In the genomic region with DNA sequence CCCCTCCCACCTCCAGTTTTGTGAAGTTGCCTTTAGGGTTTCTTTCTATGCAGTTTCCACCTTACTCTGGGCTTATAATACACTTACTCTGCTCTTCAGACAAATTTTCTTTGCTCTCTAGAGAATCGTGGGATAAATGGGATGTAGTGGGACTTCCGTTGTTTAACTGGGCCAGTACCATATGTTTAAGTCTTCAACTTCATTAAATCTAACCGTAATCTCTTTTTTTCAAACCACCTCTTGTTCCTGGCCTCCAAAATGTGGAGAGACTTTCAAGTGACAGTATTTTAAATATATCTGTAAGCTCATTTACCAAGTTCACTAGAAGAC, we compare ENCODE assay signal across 8 cellular contexts. TPM values are rescaled to one million over a fixed set of nuclear protein-coding genes. Genes with fewer than 3 reads are reported as not detected.
A peak's percentile ranks its signal among the peaks of the same experiment; 100 is the strongest.
DNase-seq lines count a peak whose midpoint lies in the region; ATAC-seq, FAIRE-seq and TF ChIP-seq lines count a peak whose summit lies in the region.

No MANE protein-coding gene starts in this region.

- SMC1A ChIA-PET in GM12878 (lab: Charles Lee; ENCODE audit: uncharacterized antibody, unreplicated experiment): no interaction called here

- TF ChIP-seq POLR2A in A549 (IDR thresholded peaks at IDR 0.05; ENCODE audit: low read length) (no peak), GM12878 (IDR thresholded peaks at IDR 0.05; ENCODE audit: low read depth, low read length) (no peak)

- TSS peak; percentile 62 for BruUV-seq in GM12878 (replicated peaks; lab: Mats Ljungman, UMichigan)

- H3K79me1 ChIP-seq in mesenchymal stem cell (replicated peaks; ENCODE audit: low read length, poor library complexity, severe bottlenecking): no peaks in the 10 kb centered on the region

- no peak for DNase-seq in A549 (ENCODE audit: low read depth in 1 of 2, low spot score in 1 of 2)
- DNase-seq in GM12878 (ENCODE audit: low read depth, low spot score): no peak
- peak; percentile 40 for DNase-seq in mesenchymal stem cell
- no peak for DNase-seq in stimulated activated CD4-positive, alpha-beta T cell treated with anti-CD3 and anti-CD28 coated beads, Interleukin-2, amount 100 ng/mL, for 24 hours
- no peak for DNase-seq in HTR-8/SVneo (ENCODE audit: insufficient read length, low spot score)

- no peak overlapping the region for H2BK120ac ChIP-seq in mesenchymal stem cell (ENCODE audit: low read depth, low read length)

- no peak overlapping the region for H3K14ac ChIP-seq in mesenchymal stem cell (ENCODE audit: low read length in 2 of 2)

- no peak overlapping the region for H3K4ac ChIP-seq in mesenchymal stem cell (ENCODE audit: low read depth in 1 of 2, low read length in 2 of 2)

- H3K36me3 ChIP-seq in GM12878 (ENCODE audit: control insufficient read depth in 2 of 2, insufficient read depth in 2 of 2, low read length in 1 of 2): no peaks in the 10 kb centered on the region
- peaks cover 0 to 18% of the 10 kb centered on the region in 2 experiments for H3K36me3 ChIP-seq in mesenchymal stem cell (ENCODE audit: control insufficient read depth in 1 of 2, insufficient read depth in 2 of 2, low read depth in 1 of 2, low read length in 2 of 2)

- H3K4me1 ChIP-seq in A549 (peaks cover 33% of the 10 kb centered on the region), GM12878 (ENCODE audit: control insufficient read depth, insufficient read depth, low read length) (peaks cover 6% of the 10 kb centered on the region; the same call in 1 of the 2 replicates), mesenchymal stem cell (ENCODE audit: control insufficient read depth, insufficient read depth, low read depth, low read length) (no peaks in the 10 kb centered on the region)

- no peak overlapping the region for H3K23ac ChIP-seq in mesenchymal stem cell (ENCODE audit: low read length in 2 of 2)

- H3K4me2 ChIP-seq in A549 (peak overlapping the region; percentile 73), GM12878 (ENCODE audit: control insufficient read depth, insufficient read depth) (peak overlapping the region; percentile 36), mesenchymal stem cell (ENCODE audit: low read length, poor library complexity, severe bottlenecking) (peak overlapping the region; percentile 71)

- RAD21 ChIA-PET in GM12878 (lab: Charles Lee; ENCODE audit: unreplicated experiment): interaction anchor here (2.4 kb wide), 1 partner anchor 9 kb away, joined by 10 read pairs; no protein-coding TSS in a partner anchor

- ATAC-seq in A549 (no peak), HG02884 (IDR thresholded peaks at IDR 0.05; ENCODE audit: unreplicated experiment) (peak; percentile 0), GM12878 (no peak), GM21529 (IDR thresholded peaks at IDR 0.05; ENCODE audit: unreplicated experiment) (no peak), HG02678 (IDR thresholded peaks at IDR 0.05; ENCODE audit: unreplicated experiment) (no peak)

- no peak overlapping the region for H2BK15ac ChIP-seq in mesenchymal stem cell (ENCODE audit: low read depth, poor library complexity, severe bottlenecking)

- 4% methylated on average over 3 of the region's 3 CpGs for WGBS in A549 (ENCODE audit: missing lambda C conversion rate)
- 0% methylated on average over 3 of the region's 3 CpGs for WGBS in GM12878 (ENCODE audit: insufficient coverage, insufficient replicate concordance, low lambda C conversion rate, missing lambda C conversion rate)
- WGBS in mesenchymal stem cell: no CpG with 5 or more reads among the region's 3 CpGs

- H3K27ac ChIP-seq in A549: peak overlapping the region; percentile 97 to 100
- peak overlapping the region; percentile 82 for H3K27ac ChIP-seq in GM12878 (ENCODE audit: control insufficient read depth, insufficient read depth)
- H3K27ac ChIP-seq in mesenchymal stem cell (ENCODE audit: low read length, poor library complexity, severe bottlenecking): peak overlapping the region; percentile 48

- H3K9me3 ChIP-seq in A549: no peaks in the 10 kb centered on the region
- H3K9me3 ChIP-seq in GM12878 (replicated peaks; ENCODE audit: control insufficient read depth, insufficient read depth, low read length): no peaks in the 10 kb centered on the region
- no peaks in the 10 kb centered on the region for H3K9me3 ChIP-seq in mesenchymal stem cell (ENCODE audit: control insufficient read depth, low read length)

- no peaks in the 10 kb centered on the region for H3K27me3 ChIP-seq in GM12878 (replicated peaks in 1 of 2; ENCODE audit: control insufficient read depth in 2 of 2, insufficient read depth in 2 of 2, low read length in 1 of 2)
- H3K27me3 ChIP-seq in mesenchymal stem cell (ENCODE audit: control insufficient read depth in 1 of 2, insufficient read depth in 1 of 2, low read length in 2 of 2): no peaks in the 10 kb centered on the region

- POLR2A ChIA-PET in A549 (lab: Yijun Ruan, JAX) (interaction anchor here (0.7 kb wide), 1 partner anchor 24 kb away, joined by 3 read pairs; no protein-coding TSS in a partner anchor), GM12878 (lab: Charles Lee) (interaction anchor here (1.6 kb wide), 1 partner anchor 10 kb away, joined by 5 read pairs; no protein-coding TSS in a partner anchor)

- TF ChIP-seq EP300 in A549 (IDR thresholded peaks at IDR 0.05) (no peak), GM12878 (IDR thresholded peaks at IDR 0.05; ENCODE audit: borderline replicate concordance in 1 of 2, control insufficient read depth in 1 of 2, low read depth in 2 of 2, low read length in 2 of 2) (no peak)

- no peak overlapping the region for H4K91ac ChIP-seq in mesenchymal stem cell (ENCODE audit: low read length)

- TF ChIP-seq CTCF in A549 (IDR thresholded peaks at IDR 0.05) (no peak), GM12878 (IDR thresholded peaks at IDR 0.05 in 2 of 3, conservative IDR thresholded peaks at IDR 0.05 in 1 of 3; ENCODE audit: control insufficient read depth in 2 of 3, extremely low read depth in 1 of 3, insufficient read depth in 1 of 3, low read depth in 3 of 3, low read length in 3 of 3) (no peak)

- no peak for TF ChIP-seq RAD21 in A549 (conservative IDR thresholded peaks at IDR 0.05 in 1 of 2, IDR thresholded peaks at IDR 0.05 in 1 of 2)
- no peak for TF ChIP-seq RAD21 in GM12878 (IDR thresholded peaks at IDR 0.05; ENCODE audit: insufficient read depth, low read depth, low read length)

- H2AFZ ChIP-seq in GM12878 (ENCODE audit: control insufficient read depth, low read depth, low read length) (peak overlapping the region; percentile 37; the same call in 1 of the 2 replicates), mesenchymal stem cell (ENCODE audit: low read depth, low read length) (no peak overlapping the region)

- H2BK12ac ChIP-seq in mesenchymal stem cell (ENCODE audit: low read length in 2 of 2): no peak overlapping the region

- CTCF ChIA-PET in A549 (lab: Yijun Ruan, JAX) (interaction anchor here (1.2 to 1.3 kb wide), 2 partner anchors 10 to 121 kb away, joined by 3 to 4 read pairs; no protein-coding TSS in a partner anchor), GM12878 (lab: Yijun Ruan, JAX) (no interaction called here)

- H2AK5ac ChIP-seq in mesenchymal stem cell (ENCODE audit: low read length, severe bottlenecking): no peak overlapping the region

- intact Hi-C loops in GM12878 (cut with micrococcal nuclease; ENCODE audit: unreplicated experiment): loop anchor here (10.0 kb wide), 2 partner anchors 123 to 543 kb away; a partner anchor contains a TSS

- no peak overlapping the region for H4K8ac ChIP-seq in mesenchymal stem cell (ENCODE audit: low read length)

- H3K18ac ChIP-seq in mesenchymal stem cell (ENCODE audit: low read depth in 1 of 2, low read length in 2 of 2): peak overlapping the region in 1 of 2 experiments; percentile 93

- in situ Hi-C loops in GM12878 (cut with MboI): no loop called here

- FAIRE-seq in A549 (lab: Jason Lieb, UNC) (no peak), GM12878 (lab: Jason Lieb, UNC) (peak; percentile 18), HTR-8/SVneo (lab: Jason Lieb, UNC) (no peak)

- peak overlapping the region; percentile 95 for H3K4me3 ChIP-seq in A549
- peak overlapping the region; percentile 86 for H3K4me3 ChIP-seq in GM12878
- peak overlapping the region; percentile 89 to 90 for H3K4me3 ChIP-seq in mesenchymal stem cell (ENCODE audit: insufficient read depth in 1 of 2, low read depth in 1 of 2, low read length in 2 of 2)

- peaks cover 55% of the 10 kb centered on the region for H3K79me2 ChIP-seq in GM12878 (ENCODE audit: control insufficient read depth, insufficient read depth, low read length)

- no peaks in the 10 kb centered on the region for H4K20me1 ChIP-seq in GM12878 (ENCODE audit: control insufficient read depth, insufficient read depth)

- peak overlapping the region; percentile 82 for H3K9ac ChIP-seq in GM12878 (ENCODE audit: control insufficient read depth, insufficient read depth, low read length)
- H3K9ac ChIP-seq in mesenchymal stem cell (ENCODE audit: low read length): peak overlapping the region; percentile 96

- H2BK5ac ChIP-seq in mesenchymal stem cell (ENCODE audit: low read depth, low read length, poor library complexity, severe bottlenecking): no peak overlapping the region

TF ChIP-seq in A549, 52 proteins besides CTCF, POLR2A, EP300 and RAD21 (continues in another document):
- no peak for TF ChIP-seq ZC3H11A (IDR thresholded peaks at IDR 0.05)

TF ChIP-seq in GM12878, 131 proteins besides CTCF, POLR2A, EP300 and RAD21 (continues in another document):
- no peak for TF ChIP-seq SIX5 (IDR thresholded peaks at IDR 0.05; ENCODE audit: low read depth, low read length, severe bottlenecking)

RNA-seq across cellular contexts. Expression of a gene that starts 23.9 kb away (rescaled TPM):
- polyA plus RNA-seq in A549 (2011; rRNA removed) (166 and 174 TPM in 2 replicates), A549 (2017; fragmentation: RNase III; extraction: RNeasy Plus Mini Kit Qiagen cat#74134 plus additional on column Dnase treatment) (98.1 to 106 TPM (median 98.4 TPM) in 3 replicates), GM12878 (2011; rRNA removed) (159 and 175 TPM in 2 replicates), GM12878 (2014; fragmentation: Illumina TruSeq; extraction: Trizol) (160 and 184 TPM in 2 replicates), GM12878 (2014; fragmentation: Nextera tagmentation; extraction: Ambion mirVana) (10 to 100 TPM; 45.7 to 53.4 TPM), GM12878 (2014; rRNA removed) (95.4 and 123 TPM in 2 replicates), GM12878 (2016; fragmentation: Nextera tagmentation; extraction: Ambion mirVana) (100 to 1,000 TPM; 105 to 120 TPM)
- 55.0 and 60.2 TPM in 2 replicates for polyA plus RNA-seq in A549 (2012; cell fraction: cytosol; rRNA removed)
- 52.1 and 55.8 TPM in 2 replicates for polyA plus RNA-seq in A549 (2012; cell fraction: nucleus; rRNA removed)
- 126 and 128 TPM in 2 replicates for polyA minus RNA-seq in A549 (2011; rRNA and poly(A)+ RNA removed)
- total RNA-seq in GM12878 (2013; cell fraction: nucleolus; rRNA removed): 120 and 141 TPM in 2 replicates
- total RNA-seq in GM12878 (2014; rRNA removed) (196 and 216 TPM in 2 replicates), GM12878 (2014; rRNA removed; fragmentation: Illumina TruSeq; extraction: Trizol) (143 and 144 TPM in 2 replicates), GM12878 (2021) (186 and 189 TPM in 2 replicates)
- polyA plus RNA-seq in GM12878 (2011; ENCODE audit: low read depth): 75.5 TPM
- 105 and 109 TPM in 2 replicates for polyA plus RNA-seq in GM12878 (2011; cell fraction: cytosol; rRNA removed)
- polyA plus RNA-seq in GM12878 (2011; cell fraction: nucleus; rRNA removed): 81.8 and 94.4 TPM in 2 replicates
- polyA plus RNA-seq in GM12878 (2012): 82.1 and 94.7 TPM in 2 replicates
- polyA minus RNA-seq in GM12878 (2011; rRNA and poly(A)+ RNA removed): 184 and 277 TPM in 2 replicates
- 80.5 and 113 TPM in 2 replicates for polyA minus RNA-seq in GM12878 (2011; cell fraction: cytosol; rRNA and poly(A)+ RNA removed)
- polyA minus RNA-seq in GM12878 (2011; cell fraction: nucleus; rRNA and poly(A)+ RNA removed): 45.8 and 80.3 TPM in 2 replicates
- 70.6 TPM for polyA plus RNA-seq in mesenchymal stem cell (2013, experiment 1 of 2)
- 71.2 TPM for polyA plus RNA-seq in mesenchymal stem cell (2013, experiment 2 of 2)

Comparison
In these comparisons a context has a peak if more than half of its experiments do, and no peak if none do; other contexts are left out.
1. H3K27ac ChIP-seq: peak in every context shown above with its lines; median percentile 98 in A549; 82 in GM12878; 48 in mesenchymal stem cell.